In genomic region chr5:181190711-181191525, GRCh38 we compare ENCODE assay signal across 1 cellular context.
TF ChIP-seq lines count a peak whose summit lies in the region.

No MANE protein-coding gene starts in this region.

TF ChIP-seq in K562, 482 proteins besides CTCF, POLR2A, EP300 and RAD21 (continued from another document and continues in another):
- TF ChIP-seq CEBPZ (IDR thresholded peaks at IDR 0.05; ENCODE audit: borderline replicate concordance, low read depth, low read length) (no peak), ZNF124 (CRISPR knock-in tag; IDR thresholded peaks at IDR 0.05) (no peak), ZNF41 (CRISPR knock-in tag; conservative IDR thresholded peaks at IDR 0.05) (no peak), RBM34 (IDR thresholded peaks at IDR 0.05; ENCODE audit: borderline replicate concordance, insufficient read depth, low read length) (no peak), ZNF76 (CRISPR knock-in tag; IDR thresholded peaks at IDR 0.05; ENCODE audit: borderline replicate concordance) (no peak), PURB (CRISPR knock-in tag; IDR thresholded peaks at IDR 0.05; ENCODE audit: low read depth) (no peak), TOE1 (IDR thresholded peaks at IDR 0.05; ENCODE audit: borderline replicate concordance) (peak; percentile 33; the same call in 1 of the 2 replicates), TOE1 (CRISPR knock-in tag; IDR thresholded peaks at IDR 0.05; ENCODE audit: borderline replicate concordance, low read depth) (no peak), CREB5 (CRISPR knock-in tag; IDR thresholded peaks at IDR 0.05) (no peak), ZBTB40 (IDR thresholded peaks at IDR 0.05) (no peak), ZBTB40 (CRISPR knock-in tag; IDR thresholded peaks at IDR 0.05) (no peak), AFF4 (CRISPR knock-in tag; IDR thresholded peaks at IDR 0.05) (no peak), NFATC3 (IDR thresholded peaks at IDR 0.05) (no peak), ZNF766 (CRISPR knock-in tag; conservative IDR thresholded peaks at IDR 0.05) (no peak), CREBBP (IDR thresholded peaks at IDR 0.05; ENCODE audit: low read depth, low read length) (no peak), ZNF395 (CRISPR knock-in tag; IDR thresholded peaks at IDR 0.05) (no peak), THRB (CRISPR knock-in tag; conservative IDR thresholded peaks at IDR 0.05) (0 out of 2 replicates have a peak, but pooled peaks have one; percentile 15), SMAD2 (IDR thresholded peaks at IDR 0.05; ENCODE audit: low read depth, low read length) (no peak), ETV1 (tag; conservative IDR thresholded peaks at IDR 0.05; ENCODE audit: low read depth) (no peak), NR2C1 (IDR thresholded peaks at IDR 0.05) (no peak), NR2C1 (tag; IDR thresholded peaks at IDR 0.05) (no peak), ZFP1 (CRISPR knock-in tag; IDR thresholded peaks at IDR 0.05) (no peak), ATF6 (CRISPR knock-in tag; IDR thresholded peaks at IDR 0.05) (no peak), NELFE (IDR thresholded peaks at IDR 0.05; ENCODE audit: insufficient read depth, insufficient read length) (no peak), ZNF174 (CRISPR knock-in tag; IDR thresholded peaks at IDR 0.05) (no peak), PCBP2 (IDR thresholded peaks at IDR 0.05; ENCODE audit: low read depth, low read length, poor library complexity, severe bottlenecking) (no peak), ELF2 (CRISPR knock-in tag; IDR thresholded peaks at IDR 0.05) (no peak), SMARCE1 (IDR thresholded peaks at IDR 0.05) (0 out of 2 replicates have a peak, but pooled peaks have one; percentile 59), PHB2 (IDR thresholded peaks at IDR 0.05; ENCODE audit: low read depth) (no peak), UBTF (IDR thresholded peaks at IDR 0.05; ENCODE audit: borderline replicate concordance in 1 of 2, low read depth in 2 of 2, low read length in 2 of 2) (peak in 1 of 2 experiments; percentile 63; a peak in 1 of 4 replicates), PHF8 (IDR thresholded peaks at IDR 0.05; ENCODE audit: borderline replicate concordance, low read length) (no peak)
